1 cellular context compared by ENCODE assay signal in genomic region chr5:5652181-5652580, GRCh38.
TF ChIP-seq lines count a peak whose summit lies in the region.

No MANE protein-coding gene starts in this region.

TF ChIP-seq in H1, 55 proteins besides CTCF, POLR2A, EP300 and RAD21 (continued from another document):
- TF ChIP-seq, protein P1, sequence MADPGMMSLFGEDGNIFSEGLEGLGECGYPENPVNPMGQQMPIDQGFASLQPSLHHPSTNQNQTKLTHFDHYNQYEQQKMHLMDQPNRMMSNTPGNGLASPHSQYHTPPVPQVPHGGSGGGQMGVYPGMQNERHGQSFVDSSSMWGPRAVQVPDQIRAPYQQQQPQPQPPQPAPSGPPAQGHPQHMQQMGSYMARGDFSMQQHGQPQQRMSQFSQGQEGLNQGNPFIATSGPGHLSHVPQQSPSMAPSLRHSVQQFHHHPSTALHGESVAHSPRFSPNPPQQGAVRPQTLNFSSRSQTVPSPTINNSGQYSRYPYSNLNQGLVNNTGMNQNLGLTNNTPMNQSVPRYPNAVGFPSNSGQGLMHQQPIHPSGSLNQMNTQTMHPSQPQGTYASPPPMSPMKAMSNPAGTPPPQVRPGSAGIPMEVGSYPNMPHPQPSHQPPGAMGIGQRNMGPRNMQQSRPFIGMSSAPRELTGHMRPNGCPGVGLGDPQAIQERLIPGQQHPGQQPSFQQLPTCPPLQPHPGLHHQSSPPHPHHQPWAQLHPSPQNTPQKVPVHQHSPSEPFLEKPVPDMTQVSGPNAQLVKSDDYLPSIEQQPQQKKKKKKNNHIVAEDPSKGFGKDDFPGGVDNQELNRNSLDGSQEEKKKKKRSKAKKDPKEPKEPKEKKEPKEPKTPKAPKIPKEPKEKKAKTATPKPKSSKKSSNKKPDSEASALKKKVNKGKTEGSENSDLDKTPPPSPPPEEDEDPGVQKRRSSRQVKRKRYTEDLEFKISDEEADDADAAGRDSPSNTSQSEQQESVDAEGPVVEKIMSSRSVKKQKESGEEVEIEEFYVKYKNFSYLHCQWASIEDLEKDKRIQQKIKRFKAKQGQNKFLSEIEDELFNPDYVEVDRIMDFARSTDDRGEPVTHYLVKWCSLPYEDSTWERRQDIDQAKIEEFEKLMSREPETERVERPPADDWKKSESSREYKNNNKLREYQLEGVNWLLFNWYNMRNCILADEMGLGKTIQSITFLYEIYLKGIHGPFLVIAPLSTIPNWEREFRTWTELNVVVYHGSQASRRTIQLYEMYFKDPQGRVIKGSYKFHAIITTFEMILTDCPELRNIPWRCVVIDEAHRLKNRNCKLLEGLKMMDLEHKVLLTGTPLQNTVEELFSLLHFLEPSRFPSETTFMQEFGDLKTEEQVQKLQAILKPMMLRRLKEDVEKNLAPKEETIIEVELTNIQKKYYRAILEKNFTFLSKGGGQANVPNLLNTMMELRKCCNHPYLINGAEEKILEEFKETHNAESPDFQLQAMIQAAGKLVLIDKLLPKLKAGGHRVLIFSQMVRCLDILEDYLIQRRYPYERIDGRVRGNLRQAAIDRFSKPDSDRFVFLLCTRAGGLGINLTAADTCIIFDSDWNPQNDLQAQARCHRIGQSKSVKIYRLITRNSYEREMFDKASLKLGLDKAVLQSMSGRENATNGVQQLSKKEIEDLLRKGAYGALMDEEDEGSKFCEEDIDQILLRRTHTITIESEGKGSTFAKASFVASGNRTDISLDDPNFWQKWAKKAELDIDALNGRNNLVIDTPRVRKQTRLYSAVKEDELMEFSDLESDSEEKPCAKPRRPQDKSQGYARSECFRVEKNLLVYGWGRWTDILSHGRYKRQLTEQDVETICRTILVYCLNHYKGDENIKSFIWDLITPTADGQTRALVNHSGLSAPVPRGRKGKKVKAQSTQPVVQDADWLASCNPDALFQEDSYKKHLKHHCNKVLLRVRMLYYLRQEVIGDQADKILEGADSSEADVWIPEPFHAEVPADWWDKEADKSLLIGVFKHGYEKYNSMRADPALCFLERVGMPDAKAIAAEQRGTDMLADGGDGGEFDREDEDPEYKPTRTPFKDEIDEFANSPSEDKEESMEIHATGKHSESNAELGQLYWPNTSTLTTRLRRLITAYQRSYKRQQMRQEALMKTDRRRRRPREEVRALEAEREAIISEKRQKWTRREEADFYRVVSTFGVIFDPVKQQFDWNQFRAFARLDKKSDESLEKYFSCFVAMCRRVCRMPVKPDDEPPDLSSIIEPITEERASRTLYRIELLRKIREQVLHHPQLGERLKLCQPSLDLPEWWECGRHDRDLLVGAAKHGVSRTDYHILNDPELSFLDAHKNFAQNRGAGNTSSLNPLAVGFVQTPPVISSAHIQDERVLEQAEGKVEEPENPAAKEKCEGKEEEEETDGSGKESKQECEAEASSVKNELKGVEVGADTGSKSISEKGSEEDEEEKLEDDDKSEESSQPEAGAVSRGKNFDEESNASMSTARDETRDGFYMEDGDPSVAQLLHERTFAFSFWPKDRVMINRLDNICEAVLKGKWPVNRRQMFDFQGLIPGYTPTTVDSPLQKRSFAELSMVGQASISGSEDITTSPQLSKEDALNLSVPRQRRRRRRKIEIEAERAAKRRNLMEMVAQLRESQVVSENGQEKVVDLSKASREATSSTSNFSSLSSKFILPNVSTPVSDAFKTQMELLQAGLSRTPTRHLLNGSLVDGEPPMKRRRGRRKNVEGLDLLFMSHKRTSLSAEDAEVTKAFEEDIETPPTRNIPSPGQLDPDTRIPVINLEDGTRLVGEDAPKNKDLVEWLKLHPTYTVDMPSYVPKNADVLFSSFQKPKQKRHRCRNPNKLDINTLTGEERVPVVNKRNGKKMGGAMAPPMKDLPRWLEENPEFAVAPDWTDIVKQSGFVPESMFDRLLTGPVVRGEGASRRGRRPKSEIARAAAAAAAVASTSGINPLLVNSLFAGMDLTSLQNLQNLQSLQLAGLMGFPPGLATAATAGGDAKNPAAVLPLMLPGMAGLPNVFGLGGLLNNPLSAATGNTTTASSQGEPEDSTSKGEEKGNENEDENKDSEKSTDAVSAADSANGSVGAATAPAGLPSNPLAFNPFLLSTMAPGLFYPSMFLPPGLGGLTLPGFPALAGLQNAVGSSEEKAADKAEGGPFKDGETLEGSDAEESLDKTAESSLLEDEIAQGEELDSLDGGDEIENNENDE (IDR thresholded peaks at IDR 0.05; ENCODE audit: insufficient replicate concordance, low read length), result no peak
- no peak for TF ChIP-seq TAF7 (optimal IDR thresholded peaks at IDR 0.05; ENCODE audit: borderline replicate concordance, low read depth, low read length)
- no peak for TF ChIP-seq SRF (IDR thresholded peaks at IDR 0.05; ENCODE audit: low read depth, low read length)
- TF ChIP-seq CBX5 (IDR thresholded peaks at IDR 0.05; ENCODE audit: low read depth, low read length), result no peak
- no peak for TF ChIP-seq TEAD4 (IDR thresholded peaks at IDR 0.05; ENCODE audit: low read depth, low read length)
- TF ChIP-seq CTBP2 (IDR thresholded peaks at IDR 0.05; ENCODE audit: borderline replicate concordance, insufficient read depth, insufficient read length, low read length), result no peak
- TF ChIP-seq USF2 (IDR thresholded peaks at IDR 0.05; ENCODE audit: low read length), result no peak
- TF ChIP-seq BCL11A (IDR thresholded peaks at IDR 0.05; ENCODE audit: low read depth in 2 of 2, low read length in 2 of 2), result no peak
- TF ChIP-seq TBP (IDR thresholded peaks at IDR 0.05; ENCODE audit: low read depth, low read length), result no peak
- no peak for TF ChIP-seq CHD2 (IDR thresholded peaks at IDR 0.05; ENCODE audit: low read length)
- TF ChIP-seq BRCA1 (IDR thresholded peaks at IDR 0.05; ENCODE audit: low read depth, low read length), result no peak
- TF ChIP-seq TAF1 (IDR thresholded peaks at IDR 0.05; ENCODE audit: low read depth, low read length), result no peak
- no peak for TF ChIP-seq YY1 (IDR thresholded peaks at IDR 0.05; ENCODE audit: low read depth, low read length)
- TF ChIP-seq KDM1A (IDR thresholded peaks at IDR 0.05; ENCODE audit: borderline replicate concordance, low read length), result no peak
- no peak for TF ChIP-seq RFX5 (IDR thresholded peaks at IDR 0.05; ENCODE audit: borderline replicate concordance, low read depth, low read length)
- no peak for TF ChIP-seq RBBP5 (IDR thresholded peaks at IDR 0.05; ENCODE audit: borderline replicate concordance, low read depth, low read length)
